In genomic region chr1:37682334-37682987, GRCh38 we compare ENCODE assay signal across 8 cellular contexts. TPM values are rescaled to one million over a fixed set of nuclear protein-coding genes. Genes with fewer than 3 reads are reported as not detected.
DNase-seq lines count a peak whose midpoint lies in the region; ATAC-seq lines count a peak whose summit lies in the region.

No MANE protein-coding gene starts in this region.

- H3K27ac Mint-ChIP-seq in central memory CD8-positive, alpha-beta T cell (ENCODE audit: low read depth): peak overlapping the region; percentile 30

- no peak overlapping the region for H3K4me3 Mint-ChIP-seq in central memory CD8-positive, alpha-beta T cell

- H3K9me3 Mint-ChIP-seq in central memory CD8-positive, alpha-beta T cell: no peaks in the 10 kb centered on the region

- no peak for ATAC-seq in central memory CD8-positive, alpha-beta T cell (replicated peaks; ENCODE audit: extremely low read depth, poor library complexity, severe bottlenecking)
- ATAC-seq in GM18502 (IDR thresholded peaks at IDR 0.05; ENCODE audit: poor library complexity, unreplicated experiment): no peak

- H3K4me1 Mint-ChIP-seq in central memory CD8-positive, alpha-beta T cell: peaks cover 7% of the 10 kb centered on the region

- H3K27me3 Mint-ChIP-seq in central memory CD8-positive, alpha-beta T cell: no peaks in the 10 kb centered on the region

- DNase-seq in AG08396 (ENCODE audit: low spot score) (peak; percentile 61), H4 (ENCODE audit: low spot score) (peak; percentile 55), NCI-H345 treated with DMSO at 0.1 percent for 48 hours (lab: John Stamatoyannopoulos, UW; ENCODE audit: unreplicated experiment) (peak; percentile 24), left kidney (ENCODE audit: low read depth, low spot score) (peak; percentile 81)
- peak; percentile 63 for DNase-seq in activated CD4-positive, alpha-beta T cell treated with anti-CD3 and anti-CD28 coated beads for 1 hour
- DNase-seq in central memory CD8-positive, alpha-beta T cell (ENCODE audit: low spot score in 2 of 2): peak; percentile 64 to 72
- peak; percentile 61 to 71 for DNase-seq in stimulated activated CD4-positive, alpha-beta T cell treated with anti-CD3 and anti-CD28 coated beads, Interleukin-4, amount 100 ng/mL, for 4 hours

- peaks cover 37% of the 10 kb centered on the region for H3K36me3 Mint-ChIP-seq in central memory CD8-positive, alpha-beta T cell (ENCODE audit: insufficient read depth)

RNA-seq across cellular contexts. Expression of gene CDCA8, which starts 9.9 kb away (rescaled TPM):
- 12.4 and 28.5 TPM in 2 replicates for total RNA-seq in H4 (2014; rRNA removed; shearing (Covaris generic))

RNA-seq across cellular contexts. Expression of gene RSPO1, which starts 47.8 kb away (rescaled TPM):
- total RNA-seq in H4 (2014; rRNA removed; shearing (Covaris generic)): 0.08 and 0.12 TPM in 2 replicates

Comparison
In these comparisons a context has a peak if more than half of its experiments do, and no peak if none do; other contexts are left out.
1. DNase-seq: peak in every context shown above with its lines; median percentile 81 in left kidney; 68 in central memory CD8-positive, alpha-beta T cell; 66 in stimulated activated CD4-positive, alpha-beta T cell treated with anti-CD3 and anti-CD28 coated beads, Interleukin-4, amount 100 ng/mL, for 4 hours; 63 in activated CD4-positive, alpha-beta T cell treated with anti-CD3 and anti-CD28 coated beads for 1 hour; 61 in AG08396; 55 in H4; 24 in NCI-H345 treated with DMSO at 0.1 percent for 48 hours.